Comparison of ENCODE assay signal across 1 cellular context in genomic region chr20:50459124-50459918, GRCh38.
TF ChIP-seq lines count a peak whose summit lies in the region.

No MANE protein-coding gene starts in this region.

TF ChIP-seq in HEK293, 187 proteins besides CTCF, POLR2A, EP300 and RAD21 (continued from another document):
- no peak for TF ChIP-seq ZBTB49 (tag by site-specific recombination; IDR thresholded peaks at IDR 0.05; ENCODE audit: low read depth)
- no peak for TF ChIP-seq OSR2 (tag by site-specific recombination; IDR thresholded peaks at IDR 0.05)
- TF ChIP-seq ZNF433 (tag by site-specific recombination; IDR thresholded peaks at IDR 0.05; ENCODE audit: low read depth): no peak
- no peak for TF ChIP-seq GLIS2 (tag by site-specific recombination; IDR thresholded peaks at IDR 0.05)
- TF ChIP-seq ZNF670 (tag by site-specific recombination; IDR thresholded peaks at IDR 0.05; ENCODE audit: low read depth): no peak
- no peak for TF ChIP-seq ZBTB48 (tag by site-specific recombination; IDR thresholded peaks at IDR 0.05)
- TF ChIP-seq ZNF140 (tag by site-specific recombination; IDR thresholded peaks at IDR 0.05): no peak
- TF ChIP-seq REPIN1 (tag by site-specific recombination; IDR thresholded peaks at IDR 0.05; ENCODE audit: low read depth): no peak
- TF ChIP-seq ZNF510 (tag by site-specific recombination; IDR thresholded peaks at IDR 0.05; ENCODE audit: insufficient replicate concordance): no peak
- TF ChIP-seq GLI4 (tag by site-specific recombination; IDR thresholded peaks at IDR 0.05): no peak
- no peak for TF ChIP-seq ZNF645 (tag by site-specific recombination; IDR thresholded peaks at IDR 0.05)
- TF ChIP-seq BCL6B (tag by site-specific recombination; IDR thresholded peaks at IDR 0.05): 0 out of 2 replicates have a peak, but pooled peaks have one; percentile 40
- TF ChIP-seq PRDM4 (tag by site-specific recombination; IDR thresholded peaks at IDR 0.05): no peak
- no peak for TF ChIP-seq PRDM2 (tag by site-specific recombination; IDR thresholded peaks at IDR 0.05; ENCODE audit: borderline replicate concordance)
- no peak for TF ChIP-seq ZNF114 (tag by site-specific recombination; IDR thresholded peaks at IDR 0.05)
- TF ChIP-seq TCF7L2 (IDR thresholded peaks at IDR 0.05; ENCODE audit: borderline replicate concordance, low read depth, low read length): no peak
- no peak for TF ChIP-seq ZNF571 (tag by site-specific recombination; IDR thresholded peaks at IDR 0.05)
- no peak for TF ChIP-seq IKZF3 (tag by site-specific recombination; IDR thresholded peaks at IDR 0.05)
- no peak for TF ChIP-seq YY1 (tag by site-specific recombination; IDR thresholded peaks at IDR 0.05)
- TF ChIP-seq ZNF324 (tag by site-specific recombination; IDR thresholded peaks at IDR 0.05): no peak
- no peak for TF ChIP-seq ZNF423 (tag by site-specific recombination; IDR thresholded peaks at IDR 0.05)
- no peak for TF ChIP-seq ZNF18 (tag by site-specific recombination; IDR thresholded peaks at IDR 0.05)
- TF ChIP-seq ZNF501 (tag by site-specific recombination; IDR thresholded peaks at IDR 0.05): no peak
- no peak for TF ChIP-seq ZNF544 (tag by site-specific recombination; IDR thresholded peaks at IDR 0.05)
- TF ChIP-seq ZBTB6 (tag by site-specific recombination; IDR thresholded peaks at IDR 0.05): no peak
- TF ChIP-seq ZBTB11 (tag by site-specific recombination; conservative IDR thresholded peaks at IDR 0.05; ENCODE audit: low read depth): no peak
- TF ChIP-seq ZNF837 (tag by site-specific recombination; IDR thresholded peaks at IDR 0.05): no peak; the same call in 1 of the 2 replicates
- TF ChIP-seq ZNF48 (tag by site-specific recombination; IDR thresholded peaks at IDR 0.05): no peak
- no peak for TF ChIP-seq ZNF184 (tag by site-specific recombination; IDR thresholded peaks at IDR 0.05)
